ENCODE assay signal across 22 cellular contexts in genomic region chr5:39801306-39801705, GRCh38.
"Had no signal": no experiment of that assay in that cellular context is flagged by ENCODE, and none has a peak within 500 bp of the region (broad histone marks: within the 10 kb centered on the region; RNA-seq: fewer than 3 reads in every experiment).

No MANE protein-coding gene starts in this region.

- H3K4me3 ChIP-seq: esophagus muscularis mucosa, heart left ventricle, spleen, tibial nerve had no signal

- DNase-seq: activated CD4-positive, alpha-beta memory T cell treated with anti-CD3 and anti-CD28 coated beads for 36 hours; activated CD4-positive, alpha-beta T cell treated with anti-CD3 and anti-CD28 coated beads for 4 hours; activated CD8-positive, alpha-beta memory T cell treated with anti-CD3 and anti-CD28 coated beads, Interleukin-2, amount 50 U/mL, for 4 hours; activated gamma-delta T cell; activated naive CD4-positive, alpha-beta T cell treated with anti-CD3 and anti-CD28 coated beads, Interleukin-2, amount 10 ng/mL, durations not matched to agents 7 days and 5 days; activated T-cell treated with anti-CD3 and anti-CD28 coated beads, Interleukin-2, amount 50 U/mL, for 1 hour; amygdala; caudate nucleus; endodermal cell; heart left ventricle; hypothalamus; immature natural killer cell; mesendoderm; posterior cingulate gyrus; right cardiac atrium; spleen; stimulated activated naive CD4-positive, alpha-beta T cell had no signal

- H3K36me3 ChIP-seq: esophagus muscularis mucosa, heart left ventricle, spleen, tibial nerve had no signal

- ATAC-seq: heart left ventricle; natural killer cell treated with Interleukin-12 subunit alpha and Interleukin-12 subunit beta and Interleukin-15 and Interleukin-18, amount 100 ng/mL, for 72 hours; right cardiac atrium had no signal

- H3K4me1 ChIP-seq: spleen, tibial nerve had no signal

- H3K4me3 Mint-ChIP-seq: activated CD4-positive, alpha-beta memory T cell treated with anti-CD3 and anti-CD28 coated beads for 36 hours; activated naive CD4-positive, alpha-beta T cell treated with anti-CD3 and anti-CD28 coated beads, Interleukin-2, amount 10 ng/mL, durations not matched to agents 7 days and 5 days; activated T-helper 1 cell treated with anti-CD3 and anti-CD28 coated beads, Interleukin-12 subunit alpha, Interleukin-12 subunit beta, Interleukin-2, Interleukin-4 antibody, amounts not matched to agents 30 ng/mL and 10 ng/mL and 1 ng/mL, durations not matched to agents 14 hours and 24 hours and 36 hours; endodermal cell; immature natural killer cell; natural killer cell treated with Interleukin-12 subunit alpha and Interleukin-12 subunit beta and Interleukin-15 and Interleukin-18, amount 100 ng/mL, for 72 hours had no signal

- H3K27ac Mint-ChIP-seq: activated CD4-positive, alpha-beta memory T cell treated with anti-CD3 and anti-CD28 coated beads for 36 hours; activated naive CD4-positive, alpha-beta T cell treated with anti-CD3 and anti-CD28 coated beads, Interleukin-2, amount 10 ng/mL, durations not matched to agents 7 days and 5 days; activated T-helper 1 cell treated with anti-CD3 and anti-CD28 coated beads, Interleukin-12 subunit alpha, Interleukin-12 subunit beta, Interleukin-2, Interleukin-4 antibody, amounts not matched to agents 30 ng/mL and 10 ng/mL and 1 ng/mL, durations not matched to agents 14 hours and 24 hours and 36 hours; endodermal cell; immature natural killer cell; natural killer cell treated with Interleukin-12 subunit alpha and Interleukin-12 subunit beta and Interleukin-15 and Interleukin-18, amount 100 ng/mL, for 72 hours had no signal

- H3K9me3 ChIP-seq: esophagus muscularis mucosa, spleen, tibial nerve had no signal

- H3K27ac ChIP-seq: esophagus muscularis mucosa, heart left ventricle, spleen, tibial nerve, VCaP had no signal

- H3K27me3 Mint-ChIP-seq: activated CD4-positive, alpha-beta memory T cell treated with anti-CD3 and anti-CD28 coated beads for 36 hours; activated naive CD4-positive, alpha-beta T cell treated with anti-CD3 and anti-CD28 coated beads, Interleukin-2, amount 10 ng/mL, durations not matched to agents 7 days and 5 days had no signal

- H3K36me3 Mint-ChIP-seq: activated CD4-positive, alpha-beta memory T cell treated with anti-CD3 and anti-CD28 coated beads for 36 hours; activated naive CD4-positive, alpha-beta T cell treated with anti-CD3 and anti-CD28 coated beads, Interleukin-2, amount 10 ng/mL, durations not matched to agents 7 days and 5 days; immature natural killer cell; natural killer cell treated with Interleukin-12 subunit alpha and Interleukin-12 subunit beta and Interleukin-15 and Interleukin-18, amount 100 ng/mL, for 72 hours had no signal

- H3K9me3 Mint-ChIP-seq: activated CD4-positive, alpha-beta memory T cell treated with anti-CD3 and anti-CD28 coated beads for 36 hours; activated naive CD4-positive, alpha-beta T cell treated with anti-CD3 and anti-CD28 coated beads, Interleukin-2, amount 10 ng/mL, durations not matched to agents 7 days and 5 days; activated T-helper 1 cell treated with anti-CD3 and anti-CD28 coated beads, Interleukin-12 subunit alpha, Interleukin-12 subunit beta, Interleukin-2, Interleukin-4 antibody, amounts not matched to agents 30 ng/mL and 10 ng/mL and 1 ng/mL, durations not matched to agents 14 hours and 24 hours and 36 hours; natural killer cell treated with Interleukin-12 subunit alpha and Interleukin-12 subunit beta and Interleukin-15 and Interleukin-18, amount 100 ng/mL, for 72 hours had no signal

- H3K27me3 ChIP-seq: esophagus muscularis mucosa, heart left ventricle, spleen, tibial nerve had no signal

- H3K4me1 Mint-ChIP-seq: activated naive CD4-positive, alpha-beta T cell treated with anti-CD3 and anti-CD28 coated beads, Interleukin-2, amount 10 ng/mL, durations not matched to agents 7 days and 5 days; immature natural killer cell had no signal
